In genomic region chr4:163195247-163195765, GRCh38 we compare ENCODE assay signal across 1 cellular context.
A peak's percentile ranks its signal among the peaks of the same experiment; 100 is the strongest.
TF ChIP-seq lines count a peak whose summit lies in the region.

No MANE protein-coding gene starts in this region.

TF ChIP-seq in K562, 482 proteins besides CTCF, POLR2A, EP300 and RAD21 (continued from another document and continues in another):
- TF ChIP-seq, protein P1, sequence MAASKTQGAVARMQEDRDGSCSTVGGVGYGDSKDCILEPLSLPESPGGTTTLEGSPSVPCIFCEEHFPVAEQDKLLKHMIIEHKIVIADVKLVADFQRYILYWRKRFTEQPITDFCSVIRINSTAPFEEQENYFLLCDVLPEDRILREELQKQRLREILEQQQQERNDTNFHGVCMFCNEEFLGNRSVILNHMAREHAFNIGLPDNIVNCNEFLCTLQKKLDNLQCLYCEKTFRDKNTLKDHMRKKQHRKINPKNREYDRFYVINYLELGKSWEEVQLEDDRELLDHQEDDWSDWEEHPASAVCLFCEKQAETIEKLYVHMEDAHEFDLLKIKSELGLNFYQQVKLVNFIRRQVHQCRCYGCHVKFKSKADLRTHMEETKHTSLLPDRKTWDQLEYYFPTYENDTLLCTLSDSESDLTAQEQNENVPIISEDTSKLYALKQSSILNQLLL (CRISPR knock-in tag; IDR thresholded peaks at IDR 0.05; ENCODE audit: borderline replicate concordance) = no peak
- no peak for TF ChIP-seq GTF2F1 (IDR thresholded peaks at IDR 0.05; ENCODE audit: low read depth, low read length)
- no peak for TF ChIP-seq SREBF2 (CRISPR knock-in tag; IDR thresholded peaks at IDR 0.05)
- TF ChIP-seq SUPT5H (IDR thresholded peaks at IDR 0.05) = no peak
- peak; percentile 88; the same call in 1 of the 2 replicates for TF ChIP-seq ZKSCAN8 (CRISPR knock-in tag; IDR thresholded peaks at IDR 0.05)
- TF ChIP-seq ELF4 (CRISPR knock-in tag; IDR thresholded peaks at IDR 0.05) = no peak
- no peak for TF ChIP-seq KLF13 (tag; IDR thresholded peaks at IDR 0.05; ENCODE audit: borderline replicate concordance, low read depth)
- TF ChIP-seq TFE3 (CRISPR knock-in tag; IDR thresholded peaks at IDR 0.05) = no peak
- TF ChIP-seq CCAR2 (IDR thresholded peaks at IDR 0.05; ENCODE audit: low read depth, low read length) = 0 out of 2 replicates have a peak, but pooled peaks have one; percentile 35
- peak; percentile 98 for TF ChIP-seq MEIS2 (IDR thresholded peaks at IDR 0.05; ENCODE audit: partially characterized antibody)
- TF ChIP-seq SNRNP70 (optimal IDR thresholded peaks at IDR 0.05; ENCODE audit: low read depth, low read length) = no peak
- TF ChIP-seq NCOA1 (IDR thresholded peaks at IDR 0.05; ENCODE audit: low read depth) = peak; percentile 89
- no peak for TF ChIP-seq SLC30A9 (CRISPR knock-in tag; IDR thresholded peaks at IDR 0.05)
- TF ChIP-seq ATF7 (IDR thresholded peaks at IDR 0.05) = peak; percentile 71
- TF ChIP-seq LEF1 (IDR thresholded peaks at IDR 0.05) = peak; percentile 95
- no peak for TF ChIP-seq ZNF174 (CRISPR knock-in tag; IDR thresholded peaks at IDR 0.05)
- no peak for TF ChIP-seq NELFE (IDR thresholded peaks at IDR 0.05; ENCODE audit: insufficient read depth, insufficient read length)
- TF ChIP-seq DIDO1 (tag; IDR thresholded peaks at IDR 0.05; ENCODE audit: low read depth) = 0 out of 2 replicates have a peak, but pooled peaks have one; percentile 42
- 0 out of 2 replicates have a peak, but pooled peaks have one; percentile 46 for TF ChIP-seq AFF4 (CRISPR knock-in tag; IDR thresholded peaks at IDR 0.05)
- TF ChIP-seq RBBP5 (IDR thresholded peaks at IDR 0.05; ENCODE audit: borderline replicate concordance, insufficient read depth, low read length, poor library complexity, severe bottlenecking) = peak; percentile 81
- TF ChIP-seq MCM2 (IDR thresholded peaks at IDR 0.05; ENCODE audit: low read depth) = no peak
- no peak for TF ChIP-seq NFXL1 (CRISPR knock-in tag; IDR thresholded peaks at IDR 0.05)
- TF ChIP-seq MBD2 (IDR thresholded peaks at IDR 0.05; ENCODE audit: borderline replicate concordance, low read depth) = peak; percentile 78
- 0 out of 2 replicates have a peak, but pooled peaks have one; percentile 56 for TF ChIP-seq RREB1 (CRISPR knock-in tag; IDR thresholded peaks at IDR 0.05)
- TF ChIP-seq FOS (IDR thresholded peaks at IDR 0.05; ENCODE audit: extremely low read depth, insufficient read length) = no peak
- TF ChIP-seq LARP7 (IDR thresholded peaks at IDR 0.05) = no peak
- TF ChIP-seq, protein P2, sequence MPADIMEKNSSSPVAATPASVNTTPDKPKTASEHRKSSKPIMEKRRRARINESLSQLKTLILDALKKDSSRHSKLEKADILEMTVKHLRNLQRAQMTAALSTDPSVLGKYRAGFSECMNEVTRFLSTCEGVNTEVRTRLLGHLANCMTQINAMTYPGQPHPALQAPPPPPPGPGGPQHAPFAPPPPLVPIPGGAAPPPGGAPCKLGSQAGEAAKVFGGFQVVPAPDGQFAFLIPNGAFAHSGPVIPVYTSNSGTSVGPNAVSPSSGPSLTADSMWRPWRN (IDR thresholded peaks at IDR 0.05; ENCODE audit: low read depth) = peak; percentile 86
- TF ChIP-seq NONO (IDR thresholded peaks at IDR 0.05; ENCODE audit: low read depth in 2 of 2, low read length in 1 of 2) = peak in 1 of 2 experiments; percentile 94; a peak in 2 of 4 replicates
- TF ChIP-seq PHTF2 (CRISPR knock-in tag; IDR thresholded peaks at IDR 0.05) = no peak
- TF ChIP-seq SMC3 (conservative IDR thresholded peaks at IDR 0.05; ENCODE audit: insufficient read depth, low read depth, low read length) = no peak
- TF ChIP-seq EWSR1 (IDR thresholded peaks at IDR 0.05; ENCODE audit: borderline replicate concordance, low read depth, partially characterized antibody) = no peak
- TF ChIP-seq DDX20 (tag; IDR thresholded peaks at IDR 0.05; ENCODE audit: low read depth) = no peak
- peak; percentile 99 for TF ChIP-seq TEAD4 (IDR thresholded peaks at IDR 0.05; ENCODE audit: low read length)
- TF ChIP-seq TEAD4 (CRISPR knock-in tag; IDR thresholded peaks at IDR 0.05; ENCODE audit: borderline replicate concordance) = no peak
- TF ChIP-seq, protein P3, sequence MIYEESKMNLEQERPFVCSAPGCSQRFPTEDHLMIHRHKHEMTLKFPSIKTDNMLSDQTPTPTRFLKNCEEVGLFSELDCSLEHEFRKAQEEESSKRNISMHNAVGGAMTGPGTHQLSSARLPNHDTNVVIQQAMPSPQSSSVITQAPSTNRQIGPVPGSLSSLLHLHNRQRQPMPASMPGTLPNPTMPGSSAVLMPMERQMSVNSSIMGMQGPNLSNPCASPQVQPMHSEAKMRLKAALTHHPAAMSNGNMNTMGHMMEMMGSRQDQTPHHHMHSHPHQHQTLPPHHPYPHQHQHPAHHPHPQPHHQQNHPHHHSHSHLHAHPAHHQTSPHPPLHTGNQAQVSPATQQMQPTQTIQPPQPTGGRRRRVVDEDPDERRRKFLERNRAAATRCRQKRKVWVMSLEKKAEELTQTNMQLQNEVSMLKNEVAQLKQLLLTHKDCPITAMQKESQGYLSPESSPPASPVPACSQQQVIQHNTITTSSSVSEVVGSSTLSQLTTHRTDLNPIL (CRISPR knock-in tag; IDR thresholded peaks at IDR 0.05) = no peak
- no peak for TF ChIP-seq ZNF507 (tag; conservative IDR thresholded peaks at IDR 0.05)
- no peak for TF ChIP-seq MCM5 (IDR thresholded peaks at IDR 0.05; ENCODE audit: low read depth)
- no peak for TF ChIP-seq SRSF9 (IDR thresholded peaks at IDR 0.05; ENCODE audit: borderline replicate concordance, low read depth, low read length)
- no peak for TF ChIP-seq TRIM25 (IDR thresholded peaks at IDR 0.05; ENCODE audit: borderline replicate concordance)
- no peak for TF ChIP-seq ZNF408 (CRISPR knock-in tag; IDR thresholded peaks at IDR 0.05; ENCODE audit: low read depth)
- peak; percentile 100 for TF ChIP-seq CBFA2T3 (IDR thresholded peaks at IDR 0.05)
- TF ChIP-seq MTA1 (IDR thresholded peaks at IDR 0.05; ENCODE audit: borderline replicate concordance) = peak; percentile 92
- TF ChIP-seq, protein P4, sequence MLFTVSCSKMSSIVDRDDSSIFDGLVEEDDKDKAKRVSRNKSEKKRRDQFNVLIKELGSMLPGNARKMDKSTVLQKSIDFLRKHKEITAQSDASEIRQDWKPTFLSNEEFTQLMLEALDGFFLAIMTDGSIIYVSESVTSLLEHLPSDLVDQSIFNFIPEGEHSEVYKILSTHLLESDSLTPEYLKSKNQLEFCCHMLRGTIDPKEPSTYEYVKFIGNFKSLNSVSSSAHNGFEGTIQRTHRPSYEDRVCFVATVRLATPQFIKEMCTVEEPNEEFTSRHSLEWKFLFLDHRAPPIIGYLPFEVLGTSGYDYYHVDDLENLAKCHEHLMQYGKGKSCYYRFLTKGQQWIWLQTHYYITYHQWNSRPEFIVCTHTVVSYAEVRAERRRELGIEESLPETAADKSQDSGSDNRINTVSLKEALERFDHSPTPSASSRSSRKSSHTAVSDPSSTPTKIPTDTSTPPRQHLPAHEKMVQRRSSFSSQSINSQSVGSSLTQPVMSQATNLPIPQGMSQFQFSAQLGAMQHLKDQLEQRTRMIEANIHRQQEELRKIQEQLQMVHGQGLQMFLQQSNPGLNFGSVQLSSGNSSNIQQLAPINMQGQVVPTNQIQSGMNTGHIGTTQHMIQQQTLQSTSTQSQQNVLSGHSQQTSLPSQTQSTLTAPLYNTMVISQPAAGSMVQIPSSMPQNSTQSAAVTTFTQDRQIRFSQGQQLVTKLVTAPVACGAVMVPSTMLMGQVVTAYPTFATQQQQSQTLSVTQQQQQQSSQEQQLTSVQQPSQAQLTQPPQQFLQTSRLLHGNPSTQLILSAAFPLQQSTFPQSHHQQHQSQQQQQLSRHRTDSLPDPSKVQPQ (CRISPR knock-in tag; IDR thresholded peaks at IDR 0.05; ENCODE audit: borderline replicate concordance) = no peak
- TF ChIP-seq HDAC8 (tag; IDR thresholded peaks at IDR 0.05) = no peak
- TF ChIP-seq CREM (IDR thresholded peaks at IDR 0.05; ENCODE audit: low read depth) = peak; percentile 46; the same call in 1 of the 2 replicates
